Comparison of ENCODE assay signal across 20 cellular contexts in the genomic region with DNA sequence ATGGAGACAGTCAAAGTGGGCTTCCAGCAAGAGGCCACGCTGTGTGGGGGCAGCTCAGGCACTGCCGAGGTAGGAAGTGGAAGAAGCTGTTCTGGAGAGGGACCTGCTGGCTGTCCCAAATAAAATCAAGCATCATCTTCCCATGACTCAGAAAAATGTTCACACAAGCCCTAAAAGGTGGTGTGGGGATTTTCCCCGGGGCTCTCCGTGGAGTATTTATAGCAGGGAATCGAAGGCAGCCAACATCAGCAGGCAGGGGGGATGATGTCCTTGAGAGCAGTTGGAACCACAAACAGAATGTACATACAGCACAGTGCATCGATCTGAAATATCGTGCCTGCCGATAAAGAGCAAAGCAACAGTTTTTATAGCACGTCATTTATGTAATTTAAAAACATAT. TPM values are rescaled to one million over a fixed set of nuclear protein-coding genes. Genes with fewer than 3 reads are reported as not detected.
"Had no signal": no experiment of that assay in that cellular context is flagged by ENCODE, and none has a peak within 500 bp of the region (broad histone marks: within the 10 kb centered on the region; RNA-seq: fewer than 3 reads in every experiment).

No MANE protein-coding gene starts in this region.

- H3K27me3 ChIP-seq: ascending aorta had no signal

- H3K36me3 ChIP-seq: ascending aorta, tibial artery, WERI-Rb-1 had no signal

- ATAC-seq: activated CD8-positive, alpha-beta T cell treated with anti-CD3 and anti-CD28 coated beads for 36 hours; activated T-cell treated with anti-CD3 and anti-CD28 coated beads, Interleukin-2, amount 50 U/mL, for 72 hours had no signal

- H3K27ac ChIP-seq: ascending aorta, tibial artery, WERI-Rb-1 had no signal

- DNase-seq: activated CD4-positive, alpha-beta T cell treated with anti-CD3 and anti-CD28 coated beads for 4 hours; activated CD8-positive, alpha-beta memory T cell treated with anti-CD3 and anti-CD28 coated beads, Interleukin-2, amount 50 U/mL, for 48 hours; activated CD8-positive, alpha-beta T cell treated with anti-CD3 and anti-CD28 coated beads for 36 hours; activated gamma-delta T cell treated with Interleukin-2 at 50 U/mL for 16 hours; activated naive CD8-positive, alpha-beta T cell treated with anti-CD3 and anti-CD28 coated beads, Interleukin-2, amount 10 ng/mL, durations not matched to agents 7 days and 5 days; activated T-cell treated with anti-CD3 and anti-CD28 coated beads, Interleukin-2, amount 50 U/mL, for 72 hours; islet precursor cell; naive B cell; stimulated activated CD4-positive, alpha-beta T cell treated with anti-CD3 and anti-CD28 coated beads, Interleukin-4, amount 100 ng/mL, for 1 hour; stimulated activated naive CD4-positive, alpha-beta T cell; WERI-Rb-1 had no signal

- H3K4me3 ChIP-seq: ascending aorta, lung, tibial artery had no signal

RNA-seq across cellular contexts. Expression of a gene that starts 27.6 kb away (rescaled TPM):
- total RNA-seq: activated CD8-positive, alpha-beta T cell treated with anti-CD3 and anti-CD28 coated beads for 36 hours; activated naive CD8-positive, alpha-beta T cell treated with anti-CD3 and anti-CD28 coated beads, Interleukin-2, amount 10 ng/mL, durations not matched to agents 7 days and 5 days; activated T-cell treated with anti-CD3 and anti-CD28 coated beads, Interleukin-2, amount 50 U/mL, for 72 hours; ascending aorta; bronchial epithelial cell; chondrocyte; dermis microvascular lymphatic vessel endothelial cell; lung; mononuclear cell; skeletal muscle tissue; subcutaneous adipose tissue had no signal
